In the genomic region with DNA sequence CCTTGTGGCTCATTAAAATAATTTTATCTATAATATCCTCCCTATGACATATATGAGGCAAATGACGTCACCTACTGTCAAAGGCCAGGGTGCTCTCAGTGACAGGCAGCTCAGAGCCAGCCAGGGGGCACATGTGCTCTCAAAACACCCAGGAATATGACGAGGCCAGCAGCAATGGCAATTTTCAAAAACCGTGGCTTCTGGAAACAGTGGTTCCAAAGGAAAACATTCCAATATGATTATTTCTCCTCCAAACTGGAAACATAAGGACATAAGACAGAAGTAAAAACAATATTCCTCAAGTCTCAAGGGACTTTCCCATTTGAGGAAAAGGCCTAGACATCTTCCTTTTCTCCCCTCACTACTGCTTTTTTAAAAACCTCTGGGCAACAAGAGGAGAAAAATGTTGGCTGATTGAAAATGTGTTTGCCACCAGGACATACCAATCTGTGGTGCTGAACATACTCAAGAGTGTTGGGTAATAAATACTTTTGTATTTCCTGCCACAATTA, we compare ENCODE assay signal across 15 cellular contexts. TPM values are rescaled to one million over a fixed set of nuclear protein-coding genes. Genes with fewer than 3 reads are reported as not detected.
A peak's percentile ranks its signal among the peaks of the same experiment; 100 is the strongest.
DNase-seq lines count a peak whose midpoint lies in the region; ATAC-seq, FAIRE-seq and TF ChIP-seq lines count a peak whose summit lies in the region.
"Had no signal": no experiment of that assay in that cellular context is flagged by ENCODE, and none has a peak within 500 bp of the region (broad histone marks: within the 10 kb centered on the region; RNA-seq: fewer than 3 reads in every experiment).

No MANE protein-coding gene starts in this region.

- in situ Hi-C loops in HepG2 (cut with HindIII; ENCODE audit: extremely low pct_ligation_motif_present, low pct_unique_long_range_greater_than_20kb): no loop called here

- H3K9ac ChIP-seq in HepG2 (ENCODE audit: insufficient read depth, low read depth, low read length): no peak overlapping the region

- no peaks in the 10 kb centered on the region for H3K9me3 ChIP-seq in HepG2 (ENCODE audit: low read length)
- no peaks in the 10 kb centered on the region for H3K9me3 ChIP-seq in right lobe of liver
- no peaks in the 10 kb centered on the region for H3K9me3 ChIP-seq in ascending aorta
- H3K9me3 ChIP-seq in esophagus muscularis mucosa: no peaks in the 10 kb centered on the region
- no peaks in the 10 kb centered on the region for H3K9me3 ChIP-seq in effector memory CD4-positive, alpha-beta T cell (ENCODE audit: control insufficient read depth, low read length)
- H3K9me3 ChIP-seq: heart right ventricle had no signal

- 0% methylated on average over 3 of the region's 3 CpGs for WGBS in HepG2 (ENCODE audit: low lambda C conversion rate)
- 64% methylated on average over 3 of the region's 3 CpGs for WGBS in right lobe of liver (ENCODE audit: insufficient coverage, low coverage, low lambda C conversion rate, missing lambda C conversion rate)
- WGBS in esophagus muscularis mucosa: 70% methylated on average over 3 of the region's 3 CpGs

- CTCF ChIA-PET in HepG2 (lab: Yijun Ruan, JAX; ENCODE audit: low intra/inter-chr PET ratio, low total read pairs): no interaction called here

- H3K4me2 ChIP-seq in HepG2 (ENCODE audit: low read depth, low read length): no peak overlapping the region

- no peak for DNase-seq in HepG2 (ENCODE audit: low spot score)
- DNase-seq in right lobe of liver: no peak
- DNase-seq in ascending aorta (ENCODE audit: low spot score in 2 of 2): peak in 1 of 2 donors; percentile 84
- DNase-seq in fibroblast of pulmonary artery (ENCODE audit: low read depth): peak; percentile 57
- DNase-seq in caudate nucleus (lab: John Stamatoyannopoulos, UW): no peak
- no peak for DNase-seq in C1 segment of cervical spinal cord (lab: John Stamatoyannopoulos, UW)
- DNase-seq in esophagus muscularis mucosa (ENCODE audit: extremely low spot score): no peak
- no peak for DNase-seq in effector memory CD4-positive, alpha-beta T cell
- DNase-seq: activated CD8-positive, alpha-beta memory T cell treated with anti-CD3 and anti-CD28 coated beads, Interleukin-2, amount 50 U/mL, for 48 hours; activated naive CD4-positive, alpha-beta T cell treated with anti-CD3 and anti-CD28 coated beads, Interleukin-2, amount 50 U/mL, for 16 hours; Calu3; heart right ventricle; KG1; occipital lobe; stimulated activated naive CD4-positive, alpha-beta T cell had no signal

- H3K27ac ChIP-seq in HepG2 (ENCODE audit: extremely low read length, insufficient read depth, low read length) (no peak overlapping the region), right lobe of liver (no peak overlapping the region), ascending aorta (peak overlapping the region; percentile 31 to 67), caudate nucleus (ENCODE audit: low read depth, low read length) (no peak overlapping the region), esophagus muscularis mucosa (replicated peaks in 1 of 4) (no peak overlapping the region)
- H3K27ac ChIP-seq in effector memory CD4-positive, alpha-beta T cell (ENCODE audit: insufficient read depth, low read length, poor library complexity, severe bottlenecking): no peak overlapping the region

- no peak for TF ChIP-seq RAD21 in HepG2 (CRISPR knock-in tag; IDR thresholded peaks at IDR 0.05)

- BruUV-seq in HepG2 (replicated peaks; lab: Mats Ljungman, UMichigan): no TSS peak

- TF ChIP-seq POLR2A in HepG2 (IDR thresholded peaks at IDR 0.05; ENCODE audit: insufficient read depth in 1 of 2, low read depth in 2 of 2, low read length in 2 of 2) (no peak), right lobe of liver (IDR thresholded peaks at IDR 0.05) (no peak), esophagus muscularis mucosa (IDR thresholded peaks at IDR 0.05; ENCODE audit: low read depth) (no peak)

- no peak for TF ChIP-seq EP300 in HepG2 (IDR thresholded peaks at IDR 0.05; ENCODE audit: low read depth in 2 of 2, low read length in 2 of 2)
- no peak for TF ChIP-seq EP300 in HepG2 (CRISPR knock-in tag; IDR thresholded peaks at IDR 0.05; ENCODE audit: borderline replicate concordance)
- no peak for TF ChIP-seq EP300 in esophagus muscularis mucosa (IDR thresholded peaks at IDR 0.05)

- H3K27me3 ChIP-seq in HepG2 (ENCODE audit: control insufficient read depth in 1 of 2, insufficient read depth in 2 of 2, low read length in 2 of 2): no peaks in the 10 kb centered on the region
- H3K27me3 ChIP-seq in right lobe of liver: no peaks in the 10 kb centered on the region
- H3K27me3 ChIP-seq in ascending aorta: no peaks in the 10 kb centered on the region
- H3K27me3 ChIP-seq in esophagus muscularis mucosa: no peaks in the 10 kb centered on the region
- H3K27me3 ChIP-seq in effector memory CD4-positive, alpha-beta T cell (replicated peaks; ENCODE audit: control insufficient read depth, insufficient read depth, low read length, poor library complexity, severe bottlenecking): no peaks in the 10 kb centered on the region
- H3K27me3 ChIP-seq: heart right ventricle had no signal

- no peak for FAIRE-seq in HepG2 (lab: Jason Lieb, UNC)

- H3K4me1 ChIP-seq in HepG2 (ENCODE audit: insufficient read depth, low read length) (no peaks in the 10 kb centered on the region), right lobe of liver (peaks cover 0 to 15% (median 5%) of the 10 kb centered on the region in 4 donors), ascending aorta (peaks cover 0 to 12% of the 10 kb centered on the region in 2 donors), esophagus muscularis mucosa (peaks cover 0 to 11% (median 6%) of the 10 kb centered on the region in 4 donors)
- H3K4me1 ChIP-seq in effector memory CD4-positive, alpha-beta T cell (ENCODE audit: control insufficient read depth, insufficient read depth, low read length, poor library complexity, severe bottlenecking): no peaks in the 10 kb centered on the region

- no peaks in the 10 kb centered on the region for H3K79me2 ChIP-seq in HepG2 (ENCODE audit: insufficient read depth, low read length)

- H3K36me3 ChIP-seq in HepG2 (replicated peaks in 1 of 2; ENCODE audit: control insufficient read depth in 1 of 2, insufficient read depth in 2 of 2, low read length in 2 of 2) (no peaks in the 10 kb centered on the region), right lobe of liver (peaks cover 0 to 3% (median 0%) of the 10 kb centered on the region in 4 donors), ascending aorta (no peaks in the 10 kb centered on the region), esophagus muscularis mucosa (no peaks in the 10 kb centered on the region)
- no peaks in the 10 kb centered on the region for H3K36me3 ChIP-seq in effector memory CD4-positive, alpha-beta T cell (ENCODE audit: control insufficient read depth, insufficient read depth, low read length)
- H3K36me3 ChIP-seq: heart right ventricle had no signal

- no peak overlapping the region for H3K4me3 ChIP-seq in HepG2 (replicated peaks in 1 of 3; ENCODE audit: insufficient read depth in 1 of 3, low read depth in 2 of 3, low read length in 3 of 3)
- H3K4me3 ChIP-seq in right lobe of liver: no peak overlapping the region
- no peak overlapping the region for H3K4me3 ChIP-seq in ascending aorta
- no peak overlapping the region for H3K4me3 ChIP-seq in fibroblast of pulmonary artery (replicated peaks; ENCODE audit: low read depth, low read length)
- H3K4me3 ChIP-seq in esophagus muscularis mucosa: no peak overlapping the region
- no peak overlapping the region for H3K4me3 ChIP-seq in effector memory CD4-positive, alpha-beta T cell (ENCODE audit: insufficient read depth, low read depth, low read length, poor library complexity, severe bottlenecking)
- H3K4me3 ChIP-seq: heart right ventricle had no signal

- ATAC-seq in HepG2 (no peak), right lobe of liver (no peak)

- no peak for TF ChIP-seq CTCF in HepG2 (CRISPR knock-in tag; IDR thresholded peaks at IDR 0.05)
- TF ChIP-seq CTCF in right lobe of liver (IDR thresholded peaks at IDR 0.05): no peak
- TF ChIP-seq CTCF in ascending aorta (IDR thresholded peaks at IDR 0.05): peak in 1 of 3 experiments; percentile 15
- no peak for TF ChIP-seq CTCF in fibroblast of pulmonary artery (IDR thresholded peaks at IDR 0.05; ENCODE audit: low read length, missing control alignments)
- TF ChIP-seq CTCF in esophagus muscularis mucosa (IDR thresholded peaks at IDR 0.05): no peak

- intact Hi-C loops in HepG2 (cut with micrococcal nuclease; ENCODE audit: unreplicated experiment) (loop anchor here (2.0 kb wide), 1 partner anchor 25 kb away; no protein-coding TSS in a partner anchor), right lobe of liver (cut with DNase I) (no loop called here), ascending aorta (cut with DNase I) (loop anchor here (2.0 kb wide), 1 partner anchor 41 kb away; a partner anchor contains a TSS), esophagus muscularis mucosa (cut with DNase I) (no loop called here)

- no peak overlapping the region for H2AFZ ChIP-seq in HepG2 (ENCODE audit: low read length)

- H4K20me1 ChIP-seq in HepG2 (ENCODE audit: insufficient read depth, low read length): no peaks in the 10 kb centered on the region

- POLR2A ChIA-PET in HepG2 (lab: Yijun Ruan, JAX): no interaction called here

RNA-seq across cellular contexts. Expression of a gene that starts 40.8 kb away (rescaled TPM):
- total RNA-seq in HepG2 (2016; rRNA removed; fragmentation: Illumina TruSeq; extraction: Trizol): not detected in 2 replicates
- total RNA-seq in HepG2 (2016; cell fraction: cytosol; rRNA removed; fragmentation: Illumina TruSeq; extraction: Trizol; ENCODE audit: low read depth): not detected in 2 replicates
- not detected in 2 replicates for total RNA-seq in HepG2 (2016; cell fraction: insoluble cytoplasmic fraction; rRNA removed; fragmentation: Illumina TruSeq; extraction: Trizol)
- not detected in 2 replicates for total RNA-seq in HepG2 (2016; cell fraction: membrane; rRNA removed; fragmentation: Illumina TruSeq; extraction: Trizol)
- total RNA-seq in HepG2 (2016; cell fraction: nucleus; rRNA removed; fragmentation: Illumina TruSeq; extraction: Trizol): not detected in 2 replicates
- polyA plus RNA-seq in HepG2 (2011; rRNA removed): 0.04 and 0.08 TPM in 2 replicates
- polyA plus RNA-seq in HepG2 (2011; cell fraction: cytosol; rRNA removed): 0.07 and 0.08 TPM in 2 replicates
- not detected in 2 replicates for polyA plus RNA-seq in HepG2 (2011; cell fraction: nucleus; rRNA removed)
- not detected in 2 replicates for polyA plus RNA-seq in HepG2 (2012)
- polyA plus RNA-seq in HepG2 (2016; cell fraction: cytosol; fragmentation: Illumina TruSeq; extraction: Trizol; ENCODE audit: low read depth): not detected in 2 replicates
- polyA plus RNA-seq in HepG2 (2016; cell fraction: insoluble cytoplasmic fraction; fragmentation: Illumina TruSeq; extraction: Trizol; ENCODE audit: low read depth): not detected in 2 replicates
- not detected in 2 replicates for polyA plus RNA-seq in HepG2 (2016; cell fraction: membrane; fragmentation: Illumina TruSeq; extraction: Trizol; ENCODE audit: low read depth)
- not detected in 2 replicates for polyA plus RNA-seq in HepG2 (2016; cell fraction: nucleus; fragmentation: Illumina TruSeq; extraction: Trizol; ENCODE audit: insufficient read depth, low read depth)
- 0.82 TPM in 1 of 2 replicates, not detected in the other for polyA minus RNA-seq in HepG2 (2011; rRNA and poly(A)+ RNA removed; ENCODE audit: low replicate concordance)
- not detected in 2 replicates for polyA minus RNA-seq in HepG2 (2011; cell fraction: cytosol; rRNA and poly(A)+ RNA removed)
- 0.62 and 0.64 TPM in 2 replicates for polyA minus RNA-seq in HepG2 (2011; cell fraction: nucleus; rRNA and poly(A)+ RNA removed)
- 100 to 1,000 TPM in 1 of 6 experiments, 10 to 100 TPM in 5; 19.5 to 101 (median 54.1) TPM for total RNA-seq in right lobe of liver
- total RNA-seq in ascending aorta: 9.6 TPM
- total RNA-seq in esophagus muscularis mucosa: 10 to 100 TPM in 2 of 4 donors, 1 to 10 TPM in 2; 4.6 to 14.3 (median 7.7) TPM

Comparison
In these comparisons a context has a peak if more than half of its experiments do, and no peak if none do; other contexts are left out.
1. intact Hi-C loops: an anchor here in HepG2 (2.0 kb wide) and ascending aorta (2.0 kb wide); none called in right lobe of liver and esophagus muscularis mucosa.
2. H3K27ac ChIP-seq: peak in ascending aorta (2 of 2); none in HepG2 (single experiment), right lobe of liver (0 of 3), caudate nucleus (single experiment), esophagus muscularis mucosa (0 of 4) and effector memory CD4-positive, alpha-beta T cell (single experiment).